Comparison of ENCODE assay signal across 1 cellular context in genomic region chr16:50309156-50309526, GRCh38.
TF ChIP-seq lines count a peak whose summit lies in the region.

No MANE protein-coding gene starts in this region.

TF ChIP-seq in H1, 55 proteins besides CTCF, POLR2A, EP300 and RAD21:
- TF ChIP-seq RNF2 (IDR thresholded peaks at IDR 0.05; ENCODE audit: borderline replicate concordance, low read depth, low read length, missing control alignments, poor library complexity, severe bottlenecking) (no peak), BRCA1 (IDR thresholded peaks at IDR 0.05; ENCODE audit: low read depth, low read length) (no peak), POU5F1 (IDR thresholded peaks at IDR 0.05; ENCODE audit: low read depth, low read length) (no peak), MAX (IDR thresholded peaks at IDR 0.05) (no peak), CBX5 (IDR thresholded peaks at IDR 0.05; ENCODE audit: low read depth, low read length) (no peak), RBBP5 (IDR thresholded peaks at IDR 0.05; ENCODE audit: borderline replicate concordance, low read depth, low read length) (no peak), CHD2 (IDR thresholded peaks at IDR 0.05; ENCODE audit: low read length) (no peak), POLR2AphosphoS5 (IDR thresholded peaks at IDR 0.05; ENCODE audit: low read depth, low read length) (no peak), RFX5 (IDR thresholded peaks at IDR 0.05; ENCODE audit: borderline replicate concordance, low read depth, low read length) (no peak), SUZ12 (IDR thresholded peaks at IDR 0.05; ENCODE audit: low read length) (no peak)
